1 cellular context compared by ENCODE assay signal in genomic region chr7:99128076-99128950, GRCh38.
TF ChIP-seq lines count a peak whose summit lies in the region.

No MANE protein-coding gene starts in this region.

TF ChIP-seq in K562, 482 proteins besides CTCF, POLR2A, EP300 and RAD21 (continued from another document):
- TF ChIP-seq CHAMP1 (IDR thresholded peaks at IDR 0.05): 0 out of 2 replicates have a peak, but pooled peaks have one; percentile 32
- peak; percentile 85 for TF ChIP-seq MEIS2 (IDR thresholded peaks at IDR 0.05; ENCODE audit: partially characterized antibody)
- TF ChIP-seq CUX1 (CRISPR knock-in tag; IDR thresholded peaks at IDR 0.05): peak; percentile 22; the same call in 1 of the 2 replicates
- 0 out of 2 replicates have a peak, but pooled peaks have one; percentile 28 for TF ChIP-seq LEF1 (IDR thresholded peaks at IDR 0.05)
- peak; percentile 57 for TF ChIP-seq NCOR1 (IDR thresholded peaks at IDR 0.05)
- no peak for TF ChIP-seq PBX2 (CRISPR knock-in tag; IDR thresholded peaks at IDR 0.05; ENCODE audit: low read depth)
- peak; percentile 73 for TF ChIP-seq PBX2 (tag; conservative IDR thresholded peaks at IDR 0.05; ENCODE audit: low read depth)
- no peak for TF ChIP-seq ZMIZ1 (IDR thresholded peaks at IDR 0.05; ENCODE audit: low read depth in 2 of 2, low read length in 2 of 2)
- TF ChIP-seq STAT5A (IDR thresholded peaks at IDR 0.05; ENCODE audit: borderline replicate concordance, low read length): peak; percentile 50
- TF ChIP-seq TSC22D4 (tag; IDR thresholded peaks at IDR 0.05): no peak
- TF ChIP-seq HDAC8 (tag; IDR thresholded peaks at IDR 0.05): no peak
